In the genomic region with DNA sequence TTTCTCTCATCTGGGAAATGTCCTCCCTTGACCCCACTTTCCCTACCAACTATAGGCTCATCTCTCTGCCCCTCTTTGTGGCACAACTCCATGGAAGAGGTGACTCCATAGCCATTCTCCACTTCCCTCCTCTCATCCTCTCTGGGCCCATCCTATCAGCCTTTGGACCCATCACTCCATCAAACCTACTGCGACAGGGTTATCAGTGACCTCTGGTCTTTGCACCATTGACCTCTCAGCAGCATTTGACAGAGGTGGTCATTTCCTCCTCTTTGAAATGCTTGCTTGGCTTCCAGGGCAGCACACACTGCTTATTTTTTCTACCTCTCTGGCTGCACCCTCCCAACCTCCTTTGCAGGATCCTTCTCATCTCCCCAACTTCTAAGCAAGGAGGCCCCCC, we compare ENCODE assay signal across 1 cellular context.
TF ChIP-seq lines count a peak whose summit lies in the region.

No MANE protein-coding gene starts in this region.

TF ChIP-seq in HepG2, 621 proteins besides CTCF, POLR2A, EP300 and RAD21 (continued from another document):
- TF ChIP-seq HNF4G (IDR thresholded peaks at IDR 0.05; ENCODE audit: borderline replicate concordance, low read depth, low read length): peak; percentile 66
- peak; percentile 20; the same call in 1 of the 2 replicates for TF ChIP-seq HNF4G (CRISPR knock-in tag; IDR thresholded peaks at IDR 0.05; ENCODE audit: borderline replicate concordance, low read depth)
- peak; percentile 80 for TF ChIP-seq ELF3 (CRISPR knock-in tag; IDR thresholded peaks at IDR 0.05)
- TF ChIP-seq CREBL2 (CRISPR knock-in tag; IDR thresholded peaks at IDR 0.05; ENCODE audit: borderline replicate concordance): no peak
- no peak for TF ChIP-seq AKNA (CRISPR knock-in tag; IDR thresholded peaks at IDR 0.05; ENCODE audit: borderline replicate concordance)
- TF ChIP-seq ZSCAN31 (CRISPR knock-in tag; IDR thresholded peaks at IDR 0.05; ENCODE audit: low read depth): no peak
- TF ChIP-seq ZNF446 (CRISPR knock-in tag; IDR thresholded peaks at IDR 0.05): no peak
- TF ChIP-seq ZFP41 (CRISPR knock-in tag; IDR thresholded peaks at IDR 0.05; ENCODE audit: borderline replicate concordance): no peak
